1 cellular context compared by ENCODE assay signal in genomic region chr14:35147186-35147585, GRCh38.
TF ChIP-seq lines count a peak whose summit lies in the region.

No MANE protein-coding gene starts in this region.

TF ChIP-seq in HepG2, 621 proteins besides CTCF, POLR2A, EP300 and RAD21 (continued from another document and continues in another):
- TF ChIP-seq SATB2 (CRISPR knock-in tag; IDR thresholded peaks at IDR 0.05) (no peak; the same call in 1 of the 2 replicates), PCBP1 (IDR thresholded peaks at IDR 0.05; ENCODE audit: borderline replicate concordance, low read depth, low read length) (no peak), CEBPB (IDR thresholded peaks at IDR 0.05; ENCODE audit: borderline replicate concordance, low read depth, low read length) (no peak), ZNF329 (CRISPR knock-in tag; IDR thresholded peaks at IDR 0.05; ENCODE audit: low read depth) (no peak), ZFP90 (CRISPR knock-in tag; IDR thresholded peaks at IDR 0.05; ENCODE audit: borderline replicate concordance) (0 out of 2 replicates have a peak, but pooled peaks have one; percentile 39), JUND (CRISPR knock-in tag; IDR thresholded peaks at IDR 0.05) (no peak), ZNF33A (CRISPR knock-in tag; IDR thresholded peaks at IDR 0.05; ENCODE audit: borderline replicate concordance) (no peak), ZNF446 (CRISPR knock-in tag; IDR thresholded peaks at IDR 0.05) (no peak), FOXA1 (IDR thresholded peaks at IDR 0.05) (no peak), FOXA1 (CRISPR knock-in tag; IDR thresholded peaks at IDR 0.05) (no peak), NFAT5 (CRISPR knock-in tag; IDR thresholded peaks at IDR 0.05) (no peak), SP4 (CRISPR knock-in tag; IDR thresholded peaks at IDR 0.05) (no peak), ZBTB43 (CRISPR knock-in tag; conservative IDR thresholded peaks at IDR 0.05) (no peak), NR2F2 (IDR thresholded peaks at IDR 0.05; ENCODE audit: borderline replicate concordance, low read depth) (no peak), ZNF24 (IDR thresholded peaks at IDR 0.05) (no peak), RXRB (CRISPR knock-in tag; IDR thresholded peaks at IDR 0.05; ENCODE audit: borderline replicate concordance) (0 out of 2 replicates have a peak, but pooled peaks have one; percentile 2), ZNF703 (CRISPR knock-in tag; IDR thresholded peaks at IDR 0.05; ENCODE audit: borderline replicate concordance) (no peak), ZFP1 (CRISPR knock-in tag; IDR thresholded peaks at IDR 0.05) (no peak), HNF1A (IDR thresholded peaks at IDR 0.05; ENCODE audit: low read depth) (no peak), HNF1A (CRISPR knock-in tag; IDR thresholded peaks at IDR 0.05; ENCODE audit: borderline replicate concordance) (no peak), ZNF205 (CRISPR knock-in tag; IDR thresholded peaks at IDR 0.05) (no peak), SRSF9 (IDR thresholded peaks at IDR 0.05; ENCODE audit: borderline replicate concordance, insufficient read depth, low read depth, low read length, poor library complexity, severe bottlenecking) (no peak), HNF4A (CRISPR knock-in tag; IDR thresholded peaks at IDR 0.05) (no peak), AHDC1 (CRISPR knock-in tag; IDR thresholded peaks at IDR 0.05; ENCODE audit: borderline replicate concordance) (0 out of 2 replicates have a peak, but pooled peaks have one; percentile 4), ZNF280D (CRISPR knock-in tag; IDR thresholded peaks at IDR 0.05) (no peak)
- TF ChIP-seq, protein P1, sequence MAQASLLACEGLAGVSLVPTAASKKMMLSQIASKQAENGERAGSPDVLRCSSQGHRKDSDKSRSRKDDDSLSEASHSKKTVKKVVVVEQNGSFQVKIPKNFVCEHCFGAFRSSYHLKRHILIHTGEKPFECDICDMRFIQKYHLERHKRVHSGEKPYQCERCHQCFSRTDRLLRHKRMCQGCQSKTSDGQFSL (CRISPR knock-in tag; IDR thresholded peaks at IDR 0.05): no peak
- TF ChIP-seq, protein P2, sequence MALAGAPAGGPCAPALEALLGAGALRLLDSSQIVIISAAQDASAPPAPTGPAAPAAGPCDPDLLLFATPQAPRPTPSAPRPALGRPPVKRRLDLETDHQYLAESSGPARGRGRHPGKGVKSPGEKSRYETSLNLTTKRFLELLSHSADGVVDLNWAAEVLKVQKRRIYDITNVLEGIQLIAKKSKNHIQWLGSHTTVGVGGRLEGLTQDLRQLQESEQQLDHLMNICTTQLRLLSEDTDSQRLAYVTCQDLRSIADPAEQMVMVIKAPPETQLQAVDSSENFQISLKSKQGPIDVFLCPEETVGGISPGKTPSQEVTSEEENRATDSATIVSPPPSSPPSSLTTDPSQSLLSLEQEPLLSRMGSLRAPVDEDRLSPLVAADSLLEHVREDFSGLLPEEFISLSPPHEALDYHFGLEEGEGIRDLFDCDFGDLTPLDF (CRISPR knock-in tag; IDR thresholded peaks at IDR 0.05): no peak
- TF ChIP-seq, protein P3, sequence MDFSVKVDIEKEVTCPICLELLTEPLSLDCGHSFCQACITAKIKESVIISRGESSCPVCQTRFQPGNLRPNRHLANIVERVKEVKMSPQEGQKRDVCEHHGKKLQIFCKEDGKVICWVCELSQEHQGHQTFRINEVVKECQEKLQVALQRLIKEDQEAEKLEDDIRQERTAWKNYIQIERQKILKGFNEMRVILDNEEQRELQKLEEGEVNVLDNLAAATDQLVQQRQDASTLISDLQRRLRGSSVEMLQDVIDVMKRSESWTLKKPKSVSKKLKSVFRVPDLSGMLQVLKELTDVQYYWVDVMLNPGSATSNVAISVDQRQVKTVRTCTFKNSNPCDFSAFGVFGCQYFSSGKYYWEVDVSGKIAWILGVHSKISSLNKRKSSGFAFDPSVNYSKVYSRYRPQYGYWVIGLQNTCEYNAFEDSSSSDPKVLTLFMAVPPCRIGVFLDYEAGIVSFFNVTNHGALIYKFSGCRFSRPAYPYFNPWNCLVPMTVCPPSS (IDR thresholded peaks at IDR 0.05): no peak
- TF ChIP-seq, protein P4, sequence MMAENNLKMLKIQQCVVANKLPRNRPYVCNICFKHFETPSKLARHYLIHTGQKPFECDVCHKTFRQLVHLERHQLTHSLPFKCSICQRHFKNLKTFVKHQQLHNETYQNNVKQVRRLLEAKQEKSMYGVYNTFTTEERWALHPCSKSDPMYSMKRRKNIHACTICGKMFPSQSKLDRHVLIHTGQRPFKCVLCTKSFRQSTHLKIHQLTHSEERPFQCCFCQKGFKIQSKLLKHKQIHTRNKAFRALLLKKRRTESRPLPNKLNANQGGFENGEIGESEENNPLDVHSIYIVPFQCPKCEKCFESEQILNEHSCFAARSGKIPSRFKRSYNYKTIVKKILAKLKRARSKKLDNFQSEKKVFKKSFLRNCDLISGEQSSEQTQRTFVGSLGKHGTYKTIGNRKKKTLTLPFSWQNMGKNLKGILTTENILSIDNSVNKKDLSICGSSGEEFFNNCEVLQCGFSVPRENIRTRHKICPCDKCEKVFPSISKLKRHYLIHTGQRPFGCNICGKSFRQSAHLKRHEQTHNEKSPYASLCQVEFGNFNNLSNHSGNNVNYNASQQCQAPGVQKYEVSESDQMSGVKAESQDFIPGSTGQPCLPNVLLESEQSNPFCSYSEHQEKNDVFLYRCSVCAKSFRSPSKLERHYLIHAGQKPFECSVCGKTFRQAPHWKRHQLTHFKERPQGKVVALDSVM (CRISPR knock-in tag; IDR thresholded peaks at IDR 0.05): peak; percentile 94
